ENCODE assay signal across 17 cellular contexts in genomic region chr1:59596956-59597355, GRCh38.
DNase-seq lines count a peak whose midpoint lies in the region; TF ChIP-seq lines count a peak whose summit lies in the region.
"Had no signal": no experiment of that assay in that cellular context is flagged by ENCODE, and none has a peak within 500 bp of the region (broad histone marks: within the 10 kb centered on the region; RNA-seq: fewer than 3 reads in every experiment).

No MANE protein-coding gene starts in this region.

- H2AFZ ChIP-seq in parathyroid adenoma: peak overlapping the region; percentile 40

- H3K9me3 Mint-ChIP-seq in endodermal cell: no peaks in the 10 kb centered on the region
- peaks cover 3% of the 10 kb centered on the region for H3K9me3 Mint-ChIP-seq in type B pancreatic cell
- H3K9me3 Mint-ChIP-seq: activated T-cell treated with anti-CD3 and anti-CD28 coated beads, Interleukin-2, amount 50 U/mL, for 24 hours had no signal

- H3K9me3 ChIP-seq in endodermal cell (ENCODE audit: control insufficient read depth, low read length) (no peaks in the 10 kb centered on the region), parathyroid adenoma (ENCODE audit: control insufficient read depth, low read length) (no peaks in the 10 kb centered on the region)

- POLR2A ChIA-PET in RWPE1 (lab: Yijun Ruan, JAX; ENCODE audit: low non-redundant PET) (interaction anchor here (0.6 kb wide), 1 partner anchor 403 kb away, joined by 3 read pairs; no protein-coding TSS in a partner anchor), HEK293T (lab: Yijun Ruan, JAX) (no interaction called here)

- H3K4me3 Mint-ChIP-seq in endodermal cell (no peak overlapping the region), type B pancreatic cell (peak overlapping the region; percentile 0)
- H3K4me3 Mint-ChIP-seq: activated naive CD8-positive, alpha-beta T cell; activated T-cell treated with anti-CD3 and anti-CD28 coated beads, Interleukin-2, amount 50 U/mL, for 24 hours; IgD-negative memory B cell; naive thymus-derived CD4-positive, alpha-beta T cell had no signal

- peak overlapping the region; percentile 93 for H3K27ac ChIP-seq in RWPE1
- no peak overlapping the region for H3K27ac ChIP-seq in endodermal cell (ENCODE audit: low read depth, low read length)
- H3K27ac ChIP-seq in parathyroid adenoma: peak overlapping the region; percentile 40

- H3K4me3 ChIP-seq in endodermal cell (ENCODE audit: low read length): no peak overlapping the region
- H3K4me3 ChIP-seq in parathyroid adenoma (ENCODE audit: low read depth, low read length): no peak overlapping the region

- H3K27me3 ChIP-seq in endodermal cell (ENCODE audit: control insufficient read depth, insufficient read depth, low read length, poor library complexity, severe bottlenecking) (no peaks in the 10 kb centered on the region), parathyroid adenoma (ENCODE audit: control insufficient read depth, insufficient read depth, low read length) (no peaks in the 10 kb centered on the region)

- no peaks in the 10 kb centered on the region for H3K27me3 Mint-ChIP-seq in endodermal cell (ENCODE audit: insufficient read depth)
- no peaks in the 10 kb centered on the region for H3K27me3 Mint-ChIP-seq in type B pancreatic cell
- H3K27me3 Mint-ChIP-seq: activated naive CD8-positive, alpha-beta T cell; activated T-cell treated with anti-CD3 and anti-CD28 coated beads, Interleukin-2, amount 50 U/mL, for 24 hours; IgD-negative memory B cell; naive thymus-derived CD4-positive, alpha-beta T cell had no signal

- H3K4me1 ChIP-seq in endodermal cell (ENCODE audit: control insufficient read depth, insufficient read depth, low read length) (no peaks in the 10 kb centered on the region), parathyroid adenoma (peaks cover 2% of the 10 kb centered on the region)

- H3K4me1 Mint-ChIP-seq in endodermal cell: peaks cover 16% of the 10 kb centered on the region
- H3K4me1 Mint-ChIP-seq in type B pancreatic cell (ENCODE audit: unreplicated experiment): peaks cover 29% of the 10 kb centered on the region
- H3K4me1 Mint-ChIP-seq: IgD-negative memory B cell; naive thymus-derived CD4-positive, alpha-beta T cell had no signal

- H3K36me3 Mint-ChIP-seq in endodermal cell (ENCODE audit: low read depth) (no peaks in the 10 kb centered on the region), type B pancreatic cell (no peaks in the 10 kb centered on the region)

- CTCF ChIA-PET in RWPE1 (lab: Yijun Ruan, JAX) (interaction anchor here (1.0 kb wide), 2 partner anchors 102 to 812 kb away, joined by 3 to 5 read pairs; no protein-coding TSS in a partner anchor), HEK293T (lab: Yijun Ruan, JAX) (interaction anchor here (0.6 kb wide), 1 partner anchor 34 kb away, joined by 5 read pairs; no protein-coding TSS in a partner anchor)

- no peaks in the 10 kb centered on the region for H3K36me3 ChIP-seq in endodermal cell (ENCODE audit: control insufficient read depth, insufficient read depth, low read length)
- no peaks in the 10 kb centered on the region for H3K36me3 ChIP-seq in parathyroid adenoma (ENCODE audit: control insufficient read depth, insufficient read depth, low read length)

- no peaks in the 10 kb centered on the region for H3K79me2 ChIP-seq in parathyroid adenoma

- H3K9ac ChIP-seq in endodermal cell (ENCODE audit: extremely low read depth, low read length, poor library complexity, severe bottlenecking) (no peak overlapping the region), parathyroid adenoma (no peak overlapping the region)

- peak; percentile 50 for DNase-seq in RWPE1 (ENCODE audit: low spot score)
- no peak for DNase-seq in endodermal cell
- no peak for DNase-seq in type B pancreatic cell (ENCODE audit: extremely low spot score, unreplicated experiment)
- no peak for DNase-seq in HEK293T (ENCODE audit: extremely low spot score)
- no peak for DNase-seq in NCI-H1930 (lab: John Stamatoyannopoulos, UW)
- no peak for DNase-seq in activated T-cell treated with anti-CD3 and anti-CD28 coated beads, Interleukin-2, amount 50 U/mL, for 1 hour
- DNase-seq: activated CD4-positive, alpha-beta T cell treated with anti-CD3 and anti-CD28 coated beads, Interleukin-2, amount 50 U/mL, for 48 hours; activated T-cell treated with anti-CD3 and anti-CD28 coated beads, Interleukin-2, amount 50 U/mL, for 24 hours; effector CD4-positive, alpha-beta T cell; foreskin melanocyte; naive thymus-derived CD4-positive, alpha-beta T cell; NCI-H1048; NCI-H526 treated with DMSO at 0.1 percent for 48 hours; OCI-M1 had no signal

- TF ChIP-seq CTCF in RWPE1 (conservative IDR thresholded peaks at IDR 0.05; ENCODE audit: low read depth) (no peak), endodermal cell (conservative IDR thresholded peaks at IDR 0.05) (no peak), parathyroid adenoma (IDR thresholded peaks at IDR 0.05) (no peak), type B pancreatic cell (conservative IDR thresholded peaks at IDR 0.05) (no peak)

- H3K27ac Mint-ChIP-seq in endodermal cell (peak overlapping the region; percentile 80), type B pancreatic cell (peak overlapping the region; percentile 7)
- H3K27ac Mint-ChIP-seq: activated naive CD8-positive, alpha-beta T cell; activated T-cell treated with anti-CD3 and anti-CD28 coated beads, Interleukin-2, amount 50 U/mL, for 24 hours; IgD-negative memory B cell; naive thymus-derived CD4-positive, alpha-beta T cell had no signal

- H3K4me2 ChIP-seq in parathyroid adenoma (ENCODE audit: low read length): no peak overlapping the region

- 80 to 97% methylated on average over 1 of the region's 1 CpG for WGBS in endodermal cell (ENCODE audit: insufficient coverage in 1 of 2, insufficient read length in 1 of 2), 2 experiments

TF ChIP-seq in HEK293T, 16 proteins besides CTCF, POLR2A, EP300 and RAD21:
- no peak for TF ChIP-seq HDGF (IDR thresholded peaks at IDR 0.05; ENCODE audit: borderline replicate concordance)
- no peak for TF ChIP-seq L3MBTL2 (conservative IDR thresholded peaks at IDR 0.05)
- TF ChIP-seq FOXK2 (IDR thresholded peaks at IDR 0.05): no peak
- TF ChIP-seq SUZ12 (IDR thresholded peaks at IDR 0.05): no peak
- no peak for TF ChIP-seq BHLHE40 (IDR thresholded peaks at IDR 0.05; ENCODE audit: borderline replicate concordance)
- TF ChIP-seq ZNF384 (IDR thresholded peaks at IDR 0.05): no peak
- no peak for TF ChIP-seq FOXM1 (IDR thresholded peaks at IDR 0.05; ENCODE audit: borderline replicate concordance)
- no peak for TF ChIP-seq PKNOX1 (IDR thresholded peaks at IDR 0.05)
- no peak for TF ChIP-seq CTBP1 (IDR thresholded peaks at IDR 0.05; ENCODE audit: borderline replicate concordance)
- TF ChIP-seq NFRKB (IDR thresholded peaks at IDR 0.05): no peak
- TF ChIP-seq TARDBP (IDR thresholded peaks at IDR 0.05): no peak
- no peak for TF ChIP-seq LEF1 (IDR thresholded peaks at IDR 0.05; ENCODE audit: borderline replicate concordance)
- no peak for TF ChIP-seq FOXA1 (IDR thresholded peaks at IDR 0.05)
